ENCODE assay signal across 14 cellular contexts in genomic region chr10:70094287-70094686, GRCh38.
"Had no signal": no experiment of that assay in that cellular context is flagged by ENCODE, and none has a peak within 500 bp of the region (broad histone marks: within the 10 kb centered on the region; RNA-seq: fewer than 3 reads in every experiment).

No MANE protein-coding gene starts in this region.

- FAIRE-seq: endometrium had no signal

- H3K4me1 Mint-ChIP-seq: naive B cell had no signal

- DNase-seq: activated CD4-positive, alpha-beta T cell treated with anti-CD3 and anti-CD28 coated beads, Interleukin-2, amount 10 ng/mL, durations not matched to agents 24 days and 14 days; activated naive CD4-positive, alpha-beta T cell treated with anti-CD3 and anti-CD28 coated beads, Interleukin-2, amount 50 U/mL, for 16 hours; aorta; glutamatergic neuron; immature natural killer cell; left cardiac atrium; midbrain; naive B cell; stimulated activated CD4-positive, alpha-beta T cell treated with anti-CD3 and anti-CD28 coated beads, Interleukin-12 subunit alpha, Interleukin-12 subunit beta, amount 100 ng/mL, for 4 hours; stimulated activated naive CD8-positive, alpha-beta T cell treated with anti-CD3 and anti-CD28 coated beads, Interleukin-15, Interleukin-2, amounts not matched to agents 100 U/mL and 50 U/mL, for 24 hours; testis; upper lobe of right lung had no signal

- H3K9me3 Mint-ChIP-seq: activated CD4-positive, alpha-beta T cell treated with anti-CD3 and anti-CD28 coated beads, Interleukin-2, amount 10 ng/mL, durations not matched to agents 24 days and 14 days; immature natural killer cell; naive B cell had no signal

- H3K36me3 Mint-ChIP-seq: immature natural killer cell, naive B cell had no signal

- H3K4me3 Mint-ChIP-seq: naive B cell had no signal

- H3K27me3 Mint-ChIP-seq: activated CD4-positive, alpha-beta T cell treated with anti-CD3 and anti-CD28 coated beads, Interleukin-2, amount 10 ng/mL, durations not matched to agents 24 days and 14 days; naive B cell had no signal

- H3K27ac Mint-ChIP-seq: naive B cell had no signal

- ATAC-seq: esophagus mucosa; left cardiac atrium; stimulated activated naive CD8-positive, alpha-beta T cell treated with anti-CD3 and anti-CD28 coated beads, Interleukin-15, Interleukin-2, amounts not matched to agents 100 U/mL and 50 U/mL, for 24 hours; upper lobe of right lung had no signal
